8 cellular contexts compared by ENCODE assay signal in genomic region chr12:14283489-14284144, GRCh38.
DNase-seq lines count a peak whose midpoint lies in the region; ATAC-seq and TF ChIP-seq lines count a peak whose summit lies in the region.

No MANE protein-coding gene starts in this region.

- H2AK5ac ChIP-seq in trophoblast cell (ENCODE audit: low read length): no peak overlapping the region

- H3K27me3 ChIP-seq in OCI-LY1 (ENCODE audit: insufficient read depth, low read length) (no peaks in the 10 kb centered on the region), trophoblast cell (ENCODE audit: insufficient read depth, low read length) (no peaks in the 10 kb centered on the region)

- POLR2A ChIA-PET in RWPE1 (lab: Yijun Ruan, JAX; ENCODE audit: low non-redundant PET): no interaction called here

- H2BK120ac ChIP-seq in trophoblast cell (ENCODE audit: insufficient read depth, low read length, poor library complexity): peak overlapping the region; percentile 22

- H2BK5ac ChIP-seq in trophoblast cell (ENCODE audit: low read depth, low read length, poor library complexity): no peak overlapping the region

- WGBS in trophoblast cell (ENCODE audit: extremely low coverage, insufficient coverage, insufficient read length): no CpG with 5 or more reads among the region's 6 CpGs

- no peaks in the 10 kb centered on the region for H3F3A ChIP-seq in OCI-LY1 (ENCODE audit: insufficient read depth, low read length)

- H3K18ac ChIP-seq in trophoblast cell (ENCODE audit: low read length): no peak overlapping the region

- H2BK12ac ChIP-seq in trophoblast cell (ENCODE audit: low read length): no peak overlapping the region

- H4K20me1 ChIP-seq in OCI-LY1 (ENCODE audit: insufficient read depth, low read length): no peaks in the 10 kb centered on the region

- CTCF ChIA-PET in RWPE1 (lab: Yijun Ruan, JAX): interaction anchor here (0.5 kb wide), 1 partner anchor 16 kb away, joined by 5 read pairs; no protein-coding TSS in a partner anchor

- no peak for DNase-seq in trophoblast cell
- no peak for DNase-seq in DMS 273 treated with DMSO at 0.1 percent for 48 hours (lab: John Stamatoyannopoulos, UW)
- DNase-seq in activated T-helper 1 cell treated with anti-CD3 and anti-CD28 coated beads, Interleukin-12 subunit alpha, Interleukin-12 subunit beta, Interleukin-2, Interleukin-4 antibody, amounts not matched to agents 30 ng/mL and 10 ng/mL and 1 ng/mL, durations not matched to agents 14 hours and 24 hours and 36 hours (ENCODE audit: low spot score): no peak
- no peak for DNase-seq in RWPE1 (ENCODE audit: low spot score)

- no peaks in the 10 kb centered on the region for H3K79me2 ChIP-seq in OCI-LY1 (ENCODE audit: insufficient read depth, low read length)
- no peaks in the 10 kb centered on the region for H3K79me2 ChIP-seq in trophoblast cell (ENCODE audit: control insufficient read depth, insufficient read depth, low read length, poor library complexity)

- no peak overlapping the region for H3K4ac ChIP-seq in trophoblast cell (ENCODE audit: low read depth, low read length)

- H3K9ac ChIP-seq in OCI-LY1 (ENCODE audit: low read length) (peak overlapping the region; percentile 65), trophoblast cell (ENCODE audit: low read length) (no peak overlapping the region)

- ATAC-seq in GM19328 (IDR thresholded peaks at IDR 0.05; ENCODE audit: unreplicated experiment): peak; percentile 44
- peak; percentile 50 for ATAC-seq in HG03064 (IDR thresholded peaks at IDR 0.05; ENCODE audit: low read depth, unreplicated experiment)
- no peak for ATAC-seq in GM19455 (IDR thresholded peaks at IDR 0.05; ENCODE audit: unreplicated experiment)

- no peak overlapping the region for H3K27ac Mint-ChIP-seq in activated T-helper 1 cell treated with anti-CD3 and anti-CD28 coated beads, Interleukin-12 subunit alpha, Interleukin-12 subunit beta, Interleukin-2, Interleukin-4 antibody, amounts not matched to agents 30 ng/mL and 10 ng/mL and 1 ng/mL, durations not matched to agents 14 hours and 24 hours and 36 hours

- H3K23ac ChIP-seq in trophoblast cell (ENCODE audit: low read length): no peak overlapping the region

- peak overlapping the region; percentile 62 for H3K4me2 ChIP-seq in OCI-LY1 (ENCODE audit: low read length)
- H3K4me2 ChIP-seq in trophoblast cell (ENCODE audit: low read length): no peak overlapping the region

- H3K36me3 Mint-ChIP-seq in activated T-helper 1 cell treated with anti-CD3 and anti-CD28 coated beads, Interleukin-12 subunit alpha, Interleukin-12 subunit beta, Interleukin-2, Interleukin-4 antibody, amounts not matched to agents 30 ng/mL and 10 ng/mL and 1 ng/mL, durations not matched to agents 14 hours and 24 hours and 36 hours (ENCODE audit: low read depth): peaks cover 5% of the 10 kb centered on the region

- H2AFZ ChIP-seq in OCI-LY1 (ENCODE audit: low read length): no peak overlapping the region
- H2AFZ ChIP-seq in trophoblast cell (ENCODE audit: insufficient read depth, low read length, poor library complexity): peak overlapping the region; percentile 59

- no peaks in the 10 kb centered on the region for H3K27me3 Mint-ChIP-seq in activated T-helper 1 cell treated with anti-CD3 and anti-CD28 coated beads, Interleukin-12 subunit alpha, Interleukin-12 subunit beta, Interleukin-2, Interleukin-4 antibody, amounts not matched to agents 30 ng/mL and 10 ng/mL and 1 ng/mL, durations not matched to agents 14 hours and 24 hours and 36 hours (ENCODE audit: insufficient read depth)

- H3K4me3 ChIP-seq in OCI-LY1 (ENCODE audit: low read depth, low read length, poor library complexity, severe bottlenecking) (peak overlapping the region; percentile 47), trophoblast cell (ENCODE audit: low read depth, low read length) (no peak overlapping the region)

- no peak overlapping the region for H4K8ac ChIP-seq in trophoblast cell (ENCODE audit: low read depth, low read length)

- H3K14ac ChIP-seq in trophoblast cell (ENCODE audit: low read length): no peak overlapping the region

- H3K9me3 Mint-ChIP-seq in activated T-helper 1 cell treated with anti-CD3 and anti-CD28 coated beads, Interleukin-12 subunit alpha, Interleukin-12 subunit beta, Interleukin-2, Interleukin-4 antibody, amounts not matched to agents 30 ng/mL and 10 ng/mL and 1 ng/mL, durations not matched to agents 14 hours and 24 hours and 36 hours: peaks cover 25% of the 10 kb centered on the region

- intact Hi-C loops in activated T-helper 1 cell treated with anti-CD3 and anti-CD28 coated beads, Interleukin-12 subunit alpha, Interleukin-12 subunit beta, Interleukin-2, Interleukin-4 antibody, amounts not matched to agents 30 ng/mL and 10 ng/mL and 1 ng/mL, durations not matched to agents 14 hours and 24 hours and 36 hours (cut with micrococcal nuclease): no loop called here

- no peak overlapping the region for H3K4me3 Mint-ChIP-seq in activated T-helper 1 cell treated with anti-CD3 and anti-CD28 coated beads, Interleukin-12 subunit alpha, Interleukin-12 subunit beta, Interleukin-2, Interleukin-4 antibody, amounts not matched to agents 30 ng/mL and 10 ng/mL and 1 ng/mL, durations not matched to agents 14 hours and 24 hours and 36 hours

- H3K4me1 ChIP-seq in OCI-LY1 (ENCODE audit: insufficient read depth, low read length, severe bottlenecking) (peaks cover 39% of the 10 kb centered on the region), trophoblast cell (ENCODE audit: control insufficient read depth in 1 of 2, insufficient read depth in 2 of 2, low read length in 2 of 2) (peaks cover 3 to 4% of the 10 kb centered on the region in 2 experiments)

- H3K79me1 ChIP-seq in trophoblast cell (ENCODE audit: low read length): peaks cover 2% of the 10 kb centered on the region

- no peaks in the 10 kb centered on the region for H3K9me2 ChIP-seq in OCI-LY1 (ENCODE audit: low read depth, low read length)

- H3K27ac ChIP-seq in OCI-LY1 (ENCODE audit: low read depth, low read length, poor library complexity, severe bottlenecking) (peak overlapping the region; percentile 91), trophoblast cell (ENCODE audit: low read depth, low read length) (peak overlapping the region; percentile 11), RWPE1 (no peak overlapping the region)

- H3K36me3 ChIP-seq in OCI-LY1 (ENCODE audit: insufficient read depth, low read length): peaks cover 21% of the 10 kb centered on the region
- H3K36me3 ChIP-seq in trophoblast cell (ENCODE audit: control insufficient read depth in 1 of 2, insufficient read depth in 2 of 2, low read length in 2 of 2): no peaks in the 10 kb centered on the region

- H4K12ac ChIP-seq in trophoblast cell (ENCODE audit: low read depth, low read length): no peak overlapping the region

- H3K9me3 ChIP-seq in OCI-LY1 (ENCODE audit: low read length): peaks cover 5% of the 10 kb centered on the region
- peaks cover 3% of the 10 kb centered on the region for H3K9me3 ChIP-seq in trophoblast cell (ENCODE audit: insufficient read depth, low read depth, low read length)

- H4K91ac ChIP-seq in trophoblast cell (ENCODE audit: low read depth, low read length): no peak overlapping the region

- H3K4me1 Mint-ChIP-seq in activated T-helper 1 cell treated with anti-CD3 and anti-CD28 coated beads, Interleukin-12 subunit alpha, Interleukin-12 subunit beta, Interleukin-2, Interleukin-4 antibody, amounts not matched to agents 30 ng/mL and 10 ng/mL and 1 ng/mL, durations not matched to agents 14 hours and 24 hours and 36 hours (ENCODE audit: low read depth): no peaks in the 10 kb centered on the region

- TF ChIP-seq CTCF in OCI-LY1 (IDR thresholded peaks at IDR 0.05; ENCODE audit: low read length) (no peak), RWPE1 (conservative IDR thresholded peaks at IDR 0.05; ENCODE audit: low read depth) (no peak)
